8 cellular contexts compared by ENCODE assay signal in genomic region chr19:530133-531008, GRCh38. TPM values are rescaled to one million over a fixed set of nuclear protein-coding genes. Genes with fewer than 3 reads are reported as not detected.
A peak's percentile ranks its signal among the peaks of the same experiment; 100 is the strongest.
DNase-seq lines count a peak whose midpoint lies in the region; ATAC-seq and TF ChIP-seq lines count a peak whose summit lies in the region.

No MANE protein-coding gene starts in this region.

- no peaks in the 10 kb centered on the region for H3F3A ChIP-seq in OCI-LY1 (ENCODE audit: insufficient read depth, low read length)
- peaks cover 28% of the 10 kb centered on the region for H3F3A ChIP-seq in neural progenitor cell (ENCODE audit: low read depth)

- H4K20me1 ChIP-seq in OCI-LY1 (ENCODE audit: insufficient read depth, low read length) (no peaks in the 10 kb centered on the region), neural progenitor cell (ENCODE audit: low read depth) (peaks cover 32% of the 10 kb centered on the region)

- no peaks in the 10 kb centered on the region for H3K9me3 Mint-ChIP-seq in CD4-positive, CD25-positive, alpha-beta regulatory T cell
- peaks cover 3% of the 10 kb centered on the region for H3K9me3 Mint-ChIP-seq in neural progenitor cell

- H3K9me3 ChIP-seq in CD4-positive, CD25-positive, alpha-beta regulatory T cell (ENCODE audit: control insufficient read depth in 2 of 2, low read length in 2 of 2) = no peaks in the 10 kb centered on the region
- no peaks in the 10 kb centered on the region for H3K9me3 ChIP-seq in OCI-LY1 (ENCODE audit: low read length)
- no peaks in the 10 kb centered on the region for H3K9me3 ChIP-seq in endocrine pancreas (ENCODE audit: control insufficient read depth, low read length)
- no peaks in the 10 kb centered on the region for H3K9me3 ChIP-seq in neural progenitor cell (ENCODE audit: low read depth)

- peak overlapping the region; percentile 78 to 91 (median 84) for H3K4me3 Mint-ChIP-seq in CD4-positive, CD25-positive, alpha-beta regulatory T cell
- H3K4me3 Mint-ChIP-seq in neural progenitor cell = peak overlapping the region; percentile 88

- peaks cover 23% of the 10 kb centered on the region for H3K4me1 ChIP-seq in CD4-positive, CD25-positive, alpha-beta regulatory T cell (ENCODE audit: control insufficient read depth, insufficient read depth, low read length, poor library complexity, severe bottlenecking)
- H3K4me1 ChIP-seq in OCI-LY1 (ENCODE audit: insufficient read depth, low read length, severe bottlenecking) (peaks cover 25% of the 10 kb centered on the region), endocrine pancreas (ENCODE audit: control insufficient read depth, insufficient read depth, low read length) (no peaks in the 10 kb centered on the region), neural progenitor cell (peaks cover 14% of the 10 kb centered on the region)

- H3K79me2 ChIP-seq in OCI-LY1 (ENCODE audit: insufficient read depth, low read length) (no peaks in the 10 kb centered on the region), neural progenitor cell (ENCODE audit: low read depth) (peaks cover 33% of the 10 kb centered on the region)

- H3K4me1 Mint-ChIP-seq in CD4-positive, CD25-positive, alpha-beta regulatory T cell = peaks cover 0 to 25% (median 4%) of the 10 kb centered on the region in 4 donors
- peaks cover 39% of the 10 kb centered on the region for H3K4me1 Mint-ChIP-seq in neural progenitor cell

- no peak for DNase-seq in CD4-positive, CD25-positive, alpha-beta regulatory T cell
- no peak for DNase-seq in neural progenitor cell (ENCODE audit: low spot score)
- DNase-seq in T1000 (lab: John Stamatoyannopoulos, UW) = no peak
- no peak for DNase-seq in GM10266 (ENCODE audit: extremely low spot score)

- no peaks in the 10 kb centered on the region for H3K9me2 ChIP-seq in OCI-LY1 (ENCODE audit: low read depth, low read length)

- no peaks in the 10 kb centered on the region for H3K36me3 ChIP-seq in CD4-positive, CD25-positive, alpha-beta regulatory T cell (ENCODE audit: control insufficient read depth, insufficient read depth, low read length)
- H3K36me3 ChIP-seq in OCI-LY1 (ENCODE audit: insufficient read depth, low read length) (no peaks in the 10 kb centered on the region), endocrine pancreas (ENCODE audit: control insufficient read depth, insufficient read depth, low read length) (no peaks in the 10 kb centered on the region), neural progenitor cell (no peaks in the 10 kb centered on the region)

- no peaks in the 10 kb centered on the region for H3K36me3 Mint-ChIP-seq in CD4-positive, CD25-positive, alpha-beta regulatory T cell
- peaks cover 3% of the 10 kb centered on the region for H3K36me3 Mint-ChIP-seq in neural progenitor cell

- H3K4me2 ChIP-seq in OCI-LY1 (ENCODE audit: low read length) (peak overlapping the region; percentile 74), neural progenitor cell (peak overlapping the region; percentile 77)

- H3K27ac ChIP-seq in CD4-positive, CD25-positive, alpha-beta regulatory T cell (ENCODE audit: insufficient read depth, low read length, poor library complexity, severe bottlenecking) = peak overlapping the region; percentile 82
- no peak overlapping the region for H3K27ac ChIP-seq in OCI-LY1 (ENCODE audit: low read depth, low read length, poor library complexity, severe bottlenecking)
- H3K27ac ChIP-seq in neural progenitor cell = peak overlapping the region; percentile 88

- no peak for ATAC-seq in CD4-positive, CD25-positive, alpha-beta regulatory T cell (ENCODE audit: low read depth in 2 of 2)
- no peak for ATAC-seq in GM21619 (IDR thresholded peaks at IDR 0.05; ENCODE audit: unreplicated experiment)
- ATAC-seq in HG03378 (IDR thresholded peaks at IDR 0.05; ENCODE audit: unreplicated experiment) = no peak

- H3K27ac Mint-ChIP-seq in CD4-positive, CD25-positive, alpha-beta regulatory T cell = peak overlapping the region in 2 of 3 donors; percentile 65 to 88
- H3K27ac Mint-ChIP-seq in neural progenitor cell = no peak overlapping the region

- H3K9ac ChIP-seq in OCI-LY1 (ENCODE audit: low read length) = peak overlapping the region; percentile 87
- H3K9ac ChIP-seq in endocrine pancreas (ENCODE audit: control insufficient read depth, insufficient read depth, low read length) = peak overlapping the region; percentile 35
- no peak overlapping the region for H3K9ac ChIP-seq in neural progenitor cell

- no peaks in the 10 kb centered on the region for H3K27me3 ChIP-seq in CD4-positive, CD25-positive, alpha-beta regulatory T cell (ENCODE audit: control insufficient read depth, insufficient read depth, low read length)
- no peaks in the 10 kb centered on the region for H3K27me3 ChIP-seq in OCI-LY1 (ENCODE audit: insufficient read depth, low read length)
- no peaks in the 10 kb centered on the region for H3K27me3 ChIP-seq in endocrine pancreas (ENCODE audit: control insufficient read depth, insufficient read depth, low read length)
- H3K27me3 ChIP-seq in neural progenitor cell = peaks cover 8% of the 10 kb centered on the region

- peaks cover 2% of the 10 kb centered on the region for H3K27me3 Mint-ChIP-seq in CD4-positive, CD25-positive, alpha-beta regulatory T cell
- H3K27me3 Mint-ChIP-seq in neural progenitor cell (ENCODE audit: insufficient read depth, low read depth) = peaks cover 4% of the 10 kb centered on the region

- no peak overlapping the region for H3K4me3 ChIP-seq in CD4-positive, CD25-positive, alpha-beta regulatory T cell (ENCODE audit: low read depth, low read length)
- H3K4me3 ChIP-seq in OCI-LY1 (ENCODE audit: low read depth, low read length, poor library complexity, severe bottlenecking) (peak overlapping the region; percentile 90), endocrine pancreas (ENCODE audit: control insufficient read depth, insufficient read depth, low read length) (no peak overlapping the region), neural progenitor cell (peak overlapping the region; percentile 99)

- H2AFZ ChIP-seq in OCI-LY1 (ENCODE audit: low read length) (no peak overlapping the region), neural progenitor cell (replicated peaks) (peak overlapping the region; percentile 99)

- no peak for TF ChIP-seq CTCF in OCI-LY1 (IDR thresholded peaks at IDR 0.05; ENCODE audit: low read length)
- no peak for TF ChIP-seq CTCF in neural progenitor cell (IDR thresholded peaks at IDR 0.05)
- no peak for TF ChIP-seq CTCF in GM10266 (IDR thresholded peaks at IDR 0.05; ENCODE audit: control insufficient read depth, insufficient read depth, low read depth, missing control alignments)

RNA-seq across cellular contexts. Expression of gene CDC34, which starts 1.2 kb away (rescaled TPM):
- 39.2 TPM for total RNA-seq in CD4-positive, CD25-positive, alpha-beta regulatory T cell
- polyA plus RNA-seq in CD4-positive, CD25-positive, alpha-beta regulatory T cell = 10 to 100 TPM; 32.2 to 37.8 (median 34.8) TPM
- 42.5 and 92.6 TPM in 2 replicates for total RNA-seq in neural progenitor cell (ENCODE audit: low replicate concordance)

RNA-seq across cellular contexts. Expression of gene GZMM, which starts 13.5 kb away (rescaled TPM):
- total RNA-seq in CD4-positive, CD25-positive, alpha-beta regulatory T cell = 38.3 TPM
- polyA plus RNA-seq in CD4-positive, CD25-positive, alpha-beta regulatory T cell = 100 to 1,000 TPM in 1 of 4 donors, 10 to 100 TPM in 3; 61.5 to 124 (median 90.0) TPM
- total RNA-seq in neural progenitor cell (ENCODE audit: low replicate concordance) = not detected in 2 replicates

RNA-seq across cellular contexts. Expression of gene TPGS1, which starts 23.1 kb away (rescaled TPM):
- total RNA-seq in CD4-positive, CD25-positive, alpha-beta regulatory T cell = 19.3 TPM
- polyA plus RNA-seq in CD4-positive, CD25-positive, alpha-beta regulatory T cell = 10 to 100 TPM; 18.2 to 44.4 (median 37.3) TPM
- 9.4 and 31.1 TPM in 2 replicates for total RNA-seq in neural progenitor cell (ENCODE audit: low replicate concordance)

RNA-seq across cellular contexts. Expression of gene MADCAM1, which starts 34.1 kb away (rescaled TPM):
- total RNA-seq in CD4-positive, CD25-positive, alpha-beta regulatory T cell = 0.52 TPM
- polyA plus RNA-seq in CD4-positive, CD25-positive, alpha-beta regulatory T cell = under 1 TPM in 3 of 4 donors, not detected in 1; 0.16 to 0.33 (median 0.31) TPM
- 0.09 TPM in 1 of 2 replicates, not detected in the other for total RNA-seq in neural progenitor cell (ENCODE audit: low replicate concordance)

RNA-seq across cellular contexts. Expression of gene BSG, which starts 42.0 kb away (rescaled TPM):
- total RNA-seq in CD4-positive, CD25-positive, alpha-beta regulatory T cell = 132 TPM
- 100 to 1,000 TPM; 282 to 338 (median 300) TPM for polyA plus RNA-seq in CD4-positive, CD25-positive, alpha-beta regulatory T cell
- total RNA-seq in neural progenitor cell (ENCODE audit: low replicate concordance) = 330 and 913 TPM in 2 replicates

Comparison
In these comparisons a context has a peak if more than half of its experiments do, and no peak if none do; other contexts are left out.
1. H3K4me3 ChIP-seq: peak in OCI-LY1 (single experiment) and neural progenitor cell (single experiment); none in CD4-positive, CD25-positive, alpha-beta regulatory T cell (single experiment) and endocrine pancreas (single experiment).
2. RNA of gene GZMM, which starts 13.5 kb away (total RNA-seq): 38.3 TPM in CD4-positive, CD25-positive, alpha-beta regulatory T cell (single experiment); not detected in neural progenitor cell; every median in the first group is over 10 times any median in the second.